Comparison of ENCODE assay signal across 28 cellular contexts in the genomic region with DNA sequence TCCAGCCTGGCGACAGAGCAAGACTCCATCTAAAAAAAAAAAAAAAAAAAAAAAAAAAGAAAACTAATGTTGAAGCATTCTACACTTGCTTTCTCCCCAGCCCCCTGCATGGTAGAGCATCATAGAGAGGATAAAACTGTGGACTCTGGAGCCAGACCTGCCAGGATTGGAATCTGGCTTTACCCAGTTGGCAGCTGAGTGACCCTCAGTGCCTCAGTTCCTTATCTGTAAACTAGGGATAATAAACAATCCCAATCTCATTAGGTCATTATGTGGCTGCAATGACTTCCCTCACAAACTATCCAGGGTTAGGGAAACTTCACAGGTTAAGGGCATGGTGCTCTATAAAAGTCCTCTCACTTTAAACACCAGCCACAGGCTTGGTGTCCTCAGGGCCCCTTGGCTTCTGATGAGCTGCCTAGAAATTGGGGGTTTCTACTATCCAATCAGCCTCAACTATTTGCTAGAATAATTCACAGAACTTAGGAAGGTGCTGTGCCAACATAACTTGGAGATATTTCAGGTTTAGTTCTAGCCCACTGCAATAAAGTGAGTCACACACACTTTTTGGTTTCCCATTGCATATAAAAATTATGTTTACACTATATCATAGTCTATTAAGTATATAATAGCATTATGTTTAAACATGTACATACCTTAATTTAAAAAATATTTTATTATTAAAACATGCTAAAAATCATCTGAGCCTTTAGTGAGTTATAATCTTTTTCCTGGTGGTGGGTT.
"Had no signal": no experiment of that assay in that cellular context is flagged by ENCODE, and none has a peak within 500 bp of the region (broad histone marks: within the 10 kb centered on the region; RNA-seq: fewer than 3 reads in every experiment).

No MANE protein-coding gene starts in this region.

- H3K79me2 ChIP-seq: parathyroid adenoma had no signal

- ATAC-seq: natural killer cell; psoas muscle; right cardiac atrium; right lobe of liver; stimulated activated naive B cell treated with anti-CD40 and anti-IgM and Interleukin-4, amounts not matched to agents 10 μg/mL and 1 μg/mL and 100 μg/mL, for 72 hours; upper lobe of right lung had no signal

- H3K4me3 ChIP-seq: neural progenitor cell, ovary, psoas muscle, right lobe of liver, sigmoid colon, smooth muscle cell, spleen, stomach, tibial artery, transverse colon, upper lobe of right lung, uterus had no signal

- H3K9me3 Mint-ChIP-seq: natural killer cell; nephron; neural progenitor cell; stimulated activated naive B cell treated with anti-CD40 and anti-IgM and Interleukin-4, amounts not matched to agents 10 μg/mL and 1 μg/mL and 100 μg/mL, for 72 hours; stimulated activated naive CD8-positive, alpha-beta T cell treated with anti-CD3 and anti-CD28 coated beads, Interleukin-15, Interleukin-2, amounts not matched to agents 100 ng/mL and 50 ng/mL, for 24 hours; type B pancreatic cell had no signal

- H3K9me3 ChIP-seq: ovary, psoas muscle, right lobe of liver, sigmoid colon, spleen, stomach, tibial artery, upper lobe of right lung, uterus had no signal

- H3K27me3 ChIP-seq: neural progenitor cell, ovary, right lobe of liver, sigmoid colon, spleen, stomach, tibial artery, transverse colon, upper lobe of right lung, uterus had no signal

- DNase-seq: natural killer cell; occipital lobe; ovary; posterior cingulate gyrus; psoas muscle; right cardiac atrium; right lobe of liver; sigmoid colon; spleen; stimulated activated CD4-positive, alpha-beta T cell treated with anti-CD3 and anti-CD28 coated beads, Interleukin-12 subunit alpha, Interleukin-12 subunit beta, amount 100 ng/mL, for 4 hours; stimulated activated CD4-positive, alpha-beta T cell treated with anti-CD3 and anti-CD28 coated beads, Interleukin-1b, Interleukin-23, amount 100 ng/mL, for 48 hours; stimulated activated CD4-positive, alpha-beta T cell treated with anti-CD3 and anti-CD28 coated beads, Interleukin-4, amount 100 ng/mL, for 1 hour; stimulated activated CD4-positive, alpha-beta T cell treated with anti-CD3 and anti-CD28 coated beads, Interleukin-4, amount 100 ng/mL, for 4 hours; stimulated activated CD8-positive, alpha-beta memory T cell treated with anti-CD3 and anti-CD28 coated beads, Interleukin-4, amount 100 ng/mL, for 48 hours; stimulated activated naive B cell treated with anti-CD40 and anti-IgM and Interleukin-4, amounts not matched to agents 10 μg/mL and 1 μg/mL and 100 μg/mL, for 72 hours; stimulated activated naive CD4-positive, alpha-beta T cell treated with Interleukin-2 at 50 U/mL for 16 hours; stomach; tibial artery; transverse colon; upper lobe of right lung; uterus had no signal

- H3K9ac ChIP-seq: neural progenitor cell, parathyroid adenoma had no signal

- H3K27me3 Mint-ChIP-seq: progenitor cell of endocrine pancreas; stimulated activated naive CD8-positive, alpha-beta T cell treated with anti-CD3 and anti-CD28 coated beads, Interleukin-15, Interleukin-2, amounts not matched to agents 100 ng/mL and 50 ng/mL, for 24 hours; type B pancreatic cell had no signal

- H2AFZ ChIP-seq: neural progenitor cell, parathyroid adenoma had no signal

- H3K27ac ChIP-seq: neural progenitor cell, ovary, parathyroid adenoma, psoas muscle, right lobe of liver, sigmoid colon, tibial artery, transverse colon, upper lobe of right lung, uterus had no signal

- H3K4me3 Mint-ChIP-seq: natural killer cell; nephron; neural progenitor cell; stimulated activated naive B cell treated with anti-CD40 and anti-IgM and Interleukin-4, amounts not matched to agents 10 μg/mL and 1 μg/mL and 100 μg/mL, for 72 hours; stimulated activated naive CD8-positive, alpha-beta T cell treated with anti-CD3 and anti-CD28 coated beads, Interleukin-15, Interleukin-2, amounts not matched to agents 100 ng/mL and 50 ng/mL, for 24 hours; type B pancreatic cell had no signal

- H3K4me2 ChIP-seq: neural progenitor cell, smooth muscle cell had no signal

- H3K4me1 ChIP-seq: neural progenitor cell, parathyroid adenoma, psoas muscle, right lobe of liver, sigmoid colon, tibial artery, transverse colon, uterus had no signal

- H3K4me1 Mint-ChIP-seq: nephron, neural progenitor cell had no signal

- H3K27ac Mint-ChIP-seq: natural killer cell; nephron; neural progenitor cell; progenitor cell of endocrine pancreas; stimulated activated naive B cell treated with anti-CD40 and anti-IgM and Interleukin-4, amounts not matched to agents 10 μg/mL and 1 μg/mL and 100 μg/mL, for 72 hours; stimulated activated naive CD8-positive, alpha-beta T cell treated with anti-CD3 and anti-CD28 coated beads, Interleukin-15, Interleukin-2, amounts not matched to agents 100 ng/mL and 50 ng/mL, for 24 hours; type B pancreatic cell had no signal

- H3K36me3 Mint-ChIP-seq: natural killer cell; neural progenitor cell; stimulated activated naive B cell treated with anti-CD40 and anti-IgM and Interleukin-4, amounts not matched to agents 10 μg/mL and 1 μg/mL and 100 μg/mL, for 72 hours; type B pancreatic cell had no signal

- H3K36me3 ChIP-seq: neural progenitor cell, ovary, right lobe of liver, sigmoid colon, spleen, stomach, tibial artery, transverse colon, upper lobe of right lung, uterus had no signal
